1 cellular context compared by ENCODE assay signal in genomic region chr2:175167792-175168563, GRCh38.
TF ChIP-seq lines count a peak whose summit lies in the region.

Gene ATF2 (minus strand): TSS chr2:175168203. CDS start chr2:175136443, 31,760 bp downstream.

TF ChIP-seq in A549, 52 proteins besides CTCF, POLR2A, EP300 and RAD21 (continued from another document):
- no peak for TF ChIP-seq HES2 (IDR thresholded peaks at IDR 0.05)
- no peak for TF ChIP-seq NFE2L2 (conservative IDR thresholded peaks at IDR 0.05; ENCODE audit: low read length)
- TF ChIP-seq GATA3 (IDR thresholded peaks at IDR 0.05; ENCODE audit: borderline replicate concordance), result no peak; the same call in 1 of the 2 replicates
- no peak for TF ChIP-seq POLR2AphosphoS2 (conservative IDR thresholded peaks at IDR 0.05; ENCODE audit: low read length)
- TF ChIP-seq TFCP2L1 (CRISPR knock-in tag; IDR thresholded peaks at IDR 0.05), result 0 out of 2 replicates have a peak, but pooled peaks have one; percentile 31
- no peak for TF ChIP-seq ELK1 (IDR thresholded peaks at IDR 0.05; ENCODE audit: low read depth, low read length)
- no peak for TF ChIP-seq CHD4 (IDR thresholded peaks at IDR 0.05; ENCODE audit: borderline replicate concordance)
- no peak for TF ChIP-seq E2F6 (IDR thresholded peaks at IDR 0.05; ENCODE audit: borderline replicate concordance, low read depth)
- no peak for TF ChIP-seq BHLHE40 (IDR thresholded peaks at IDR 0.05; ENCODE audit: low read depth, low read length)
- no peak for TF ChIP-seq ZC3H11A (IDR thresholded peaks at IDR 0.05)
- no peak for TF ChIP-seq ZSCAN20 (CRISPR knock-in tag; IDR thresholded peaks at IDR 0.05)
- peak in 1 of 2 experiments; percentile 71; a peak in 3 of 5 replicates for TF ChIP-seq JUN (IDR thresholded peaks at IDR 0.05)
- TF ChIP-seq ZNF302 (CRISPR knock-in tag; IDR thresholded peaks at IDR 0.05), result no peak
- no peak for TF ChIP-seq KDM5A (IDR thresholded peaks at IDR 0.05)
- TF ChIP-seq EHMT2 (IDR thresholded peaks at IDR 0.05; ENCODE audit: low read depth), result no peak
- TF ChIP-seq HOXB13 (CRISPR knock-in tag; IDR thresholded peaks at IDR 0.05; ENCODE audit: low read depth), result no peak
- peak; percentile 67 for TF ChIP-seq MAX (IDR thresholded peaks at IDR 0.05)
- no peak for TF ChIP-seq HMGXB4 (CRISPR knock-in tag; IDR thresholded peaks at IDR 0.05; ENCODE audit: borderline replicate concordance)
- no peak for TF ChIP-seq HDAC2 (IDR thresholded peaks at IDR 0.05)
- 0 out of 2 replicates have a peak, but pooled peaks have one; percentile 16 for TF ChIP-seq MAZ (IDR thresholded peaks at IDR 0.05; ENCODE audit: borderline replicate concordance, low read depth, low read length)
- TF ChIP-seq CBX8 (IDR thresholded peaks at IDR 0.05), result no peak
- TF ChIP-seq BCL3 (IDR thresholded peaks at IDR 0.05), result peak; percentile 38; the same call in 1 of the 3 replicates
TF ChIP-seq in A549: peak in this region for 11.
